Comparison of ENCODE assay signal across 8 cellular contexts in the genomic region with DNA sequence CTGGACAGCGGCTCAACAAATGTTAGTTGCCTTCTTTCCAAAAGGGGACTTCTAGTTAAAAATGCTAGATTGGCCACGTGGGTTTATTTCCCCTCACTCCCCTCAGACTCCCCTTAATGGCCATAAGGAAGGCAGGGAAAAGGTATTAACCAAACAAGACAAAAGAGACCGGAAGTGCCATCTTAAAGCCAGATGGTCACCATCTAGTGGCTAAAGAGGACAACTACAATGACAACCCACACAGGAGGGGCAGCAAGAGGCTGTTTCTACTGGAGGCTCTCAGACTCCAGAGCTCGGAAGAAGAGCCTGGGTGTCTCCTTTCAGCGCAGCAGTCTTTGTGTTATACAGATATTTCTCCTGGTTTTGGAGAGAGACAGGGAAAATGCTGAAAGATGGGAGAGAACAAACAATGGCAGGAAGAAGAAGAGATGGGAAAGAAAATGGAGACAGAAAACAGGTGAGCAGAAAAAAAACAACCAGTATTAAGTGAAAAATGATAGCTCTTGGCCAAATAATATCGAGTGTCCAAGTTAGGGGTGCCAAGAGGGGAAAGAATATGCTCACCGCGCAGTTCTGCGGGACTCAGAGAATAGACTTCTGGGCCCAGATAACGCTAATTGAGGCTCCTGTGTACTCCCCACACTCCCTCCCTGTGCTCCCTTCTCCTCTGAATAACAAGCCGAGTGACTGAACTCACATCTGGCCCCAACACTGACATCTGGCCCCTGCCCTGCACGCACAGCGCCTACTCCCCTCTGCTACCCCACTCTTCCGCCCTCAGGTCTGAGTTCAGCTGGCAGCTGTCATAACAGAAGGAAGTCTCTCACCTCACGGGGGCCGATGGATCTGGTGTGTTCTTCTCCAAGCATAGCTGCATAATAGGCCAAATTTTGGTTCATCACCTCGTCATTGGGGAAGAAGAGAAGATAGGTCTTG. TPM values are rescaled to one million over a fixed set of nuclear protein-coding genes. Genes with fewer than 3 reads are reported as not detected.
DNase-seq lines count a peak whose midpoint lies in the region; ATAC-seq and TF ChIP-seq lines count a peak whose summit lies in the region.

No MANE protein-coding gene starts in this region.

- DNase-seq in stimulated activated CD4-positive, alpha-beta T cell treated with anti-CD3 and anti-CD28 coated beads, Interleukin-15, amount 100 ng/mL, for 24 hours: peak; percentile 18
- no peak for DNase-seq in stimulated activated CD4-positive, alpha-beta T cell treated with anti-CD3 and anti-CD28 coated beads, Interleukin-4, amount 100 ng/mL, for 24 hours
- DNase-seq in NCI-H1105 treated with DMSO at 0.1 percent for 48 hours (lab: John Stamatoyannopoulos, UW) (peak; percentile 64), fibroblast of the aortic adventitia (ENCODE audit: low read depth) (peak; percentile 73), pons (ENCODE audit: low spot score) (peak; percentile 61)

- H3F3A ChIP-seq in SU-DHL-6 (ENCODE audit: insufficient read depth): 0 out of 2 replicates have a peak, but pooled peaks cover 3% of the 10 kb centered on the region

- H3K27me3 ChIP-seq in SU-DHL-6 (ENCODE audit: low read length): no peaks in the 10 kb centered on the region

- H3K9me2 ChIP-seq in SU-DHL-6 (replicated peaks; ENCODE audit: insufficient read depth, low read length): no peaks in the 10 kb centered on the region

- no peaks in the 10 kb centered on the region for H3K79me2 ChIP-seq in SU-DHL-6 (ENCODE audit: insufficient read depth, low read length)

- H4K20me1 ChIP-seq in SU-DHL-6 (ENCODE audit: low read depth, low read length): no peaks in the 10 kb centered on the region

- ATAC-seq in HG02571 (IDR thresholded peaks at IDR 0.05; ENCODE audit: unreplicated experiment): no peak
- no peak for ATAC-seq in GM21737 (IDR thresholded peaks at IDR 0.05; ENCODE audit: unreplicated experiment)

- peak; percentile 50 for TF ChIP-seq CTCF in SU-DHL-6 (IDR thresholded peaks at IDR 0.05; ENCODE audit: insufficient read depth, low read length, poor library complexity, severe bottlenecking)
- TF ChIP-seq CTCF in fibroblast of the aortic adventitia (IDR thresholded peaks at IDR 0.05; ENCODE audit: insufficient read depth, low read length): peak; percentile 70

- H2AFZ ChIP-seq in SU-DHL-6 (ENCODE audit: low read depth, low read length, severe bottlenecking): no peak overlapping the region

- H3K4me2 ChIP-seq in SU-DHL-6 (ENCODE audit: low read depth, low read length, poor library complexity, severe bottlenecking): no peak overlapping the region

- H3K9me3 ChIP-seq in SU-DHL-6 (ENCODE audit: insufficient read depth, low read length): no peaks in the 10 kb centered on the region

- no peak overlapping the region for H3K4me3 ChIP-seq in SU-DHL-6 (ENCODE audit: insufficient read depth, low read length, poor library complexity, severe bottlenecking)
- no peak overlapping the region for H3K4me3 ChIP-seq in fibroblast of the aortic adventitia (ENCODE audit: low read depth, low read length)

- no peak overlapping the region for H3K27ac ChIP-seq in SU-DHL-6 (ENCODE audit: low read depth, low read length)

- H3K9ac ChIP-seq in SU-DHL-6 (ENCODE audit: low read length): no peak overlapping the region

- H3K36me3 ChIP-seq in SU-DHL-6 (ENCODE audit: low read length): peaks cover 9% of the 10 kb centered on the region

RNA-seq across cellular contexts. Expression of a gene that starts 9.6 kb away (rescaled TPM):
- total RNA-seq in fibroblast of the aortic adventitia (ENCODE audit: low replicate concordance): 75.2 and 213 TPM in 2 replicates

RNA-seq across cellular contexts. Expression of a gene that starts 9.8 kb away (rescaled TPM):
- total RNA-seq in fibroblast of the aortic adventitia (ENCODE audit: low replicate concordance): 4.2 and 5.4 TPM in 2 replicates

RNA-seq across cellular contexts. Expression of a gene that starts 17.2 kb away (rescaled TPM):
- not detected in 2 replicates for total RNA-seq in fibroblast of the aortic adventitia (ENCODE audit: low replicate concordance)

RNA-seq across cellular contexts. Expression of a gene that starts 27.6 kb away (rescaled TPM):
- 0.09 TPM in 1 of 2 replicates, not detected in the other for total RNA-seq in fibroblast of the aortic adventitia (ENCODE audit: low replicate concordance)

RNA-seq across cellular contexts. Expression of a gene that starts 59.7 kb away (rescaled TPM):
- 9.3 and 16.3 TPM in 2 replicates for total RNA-seq in fibroblast of the aortic adventitia (ENCODE audit: low replicate concordance)
